In the genomic region with DNA sequence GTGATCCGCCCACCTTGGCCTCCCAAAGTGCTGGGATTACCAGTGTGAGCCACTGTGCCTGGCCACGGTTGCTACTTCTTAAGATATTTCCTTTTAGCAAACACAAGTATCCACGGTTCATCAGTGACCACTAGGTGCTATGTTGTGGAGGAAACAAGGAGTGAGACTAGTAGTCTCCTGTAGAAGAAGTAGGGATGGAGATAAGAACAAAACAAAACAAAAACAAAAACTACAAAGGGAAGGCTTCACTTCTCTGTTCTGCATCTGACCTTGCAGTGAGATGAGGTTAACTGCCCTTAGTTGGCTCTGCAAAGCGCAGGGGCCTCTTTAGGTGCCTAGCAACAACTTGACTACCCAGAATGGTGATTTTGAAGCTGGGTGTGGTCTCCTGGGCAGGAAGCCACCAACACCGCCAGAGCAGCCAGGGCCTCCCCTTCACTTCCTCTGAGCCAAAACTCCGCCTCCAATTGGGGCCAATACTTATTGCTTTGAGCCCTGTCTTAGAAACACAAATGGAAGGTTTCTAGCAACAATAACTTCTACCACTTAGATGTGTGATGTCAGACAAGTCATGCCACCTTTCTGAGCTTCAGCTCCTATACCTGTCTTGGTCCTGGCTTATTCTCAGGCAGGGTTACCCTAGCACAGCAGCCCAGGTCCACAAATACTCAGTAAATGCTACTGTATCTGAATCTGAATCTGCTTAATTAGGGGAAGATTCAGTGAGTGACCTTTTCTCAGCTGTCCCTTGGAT, we compare ENCODE assay signal across 7 cellular contexts. TPM values are rescaled to one million over a fixed set of nuclear protein-coding genes. Genes with fewer than 3 reads are reported as not detected.
A peak's percentile ranks its signal among the peaks of the same experiment; 100 is the strongest.
DNase-seq lines count a peak whose midpoint lies in the region; ATAC-seq and TF ChIP-seq lines count a peak whose summit lies in the region.

No MANE protein-coding gene starts in this region.

- no peaks in the 10 kb centered on the region for H3K27me3 ChIP-seq in effector memory CD4-positive, alpha-beta T cell (replicated peaks; ENCODE audit: control insufficient read depth, insufficient read depth, low read length, poor library complexity, severe bottlenecking)
- H3K27me3 ChIP-seq in thyroid gland = no peaks in the 10 kb centered on the region

- peak overlapping the region; percentile 26 to 87 (median 71) for H3K27ac Mint-ChIP-seq in nephron

- peaks cover 37% of the 10 kb centered on the region for H3K4me1 Mint-ChIP-seq in nephron

- peaks cover 53% of the 10 kb centered on the region for H3K4me1 ChIP-seq in effector memory CD4-positive, alpha-beta T cell (ENCODE audit: control insufficient read depth, insufficient read depth, low read length, poor library complexity, severe bottlenecking)
- H3K4me1 ChIP-seq in thyroid gland = peaks cover 0 to 17% of the 10 kb centered on the region in 2 donors

- H3K9me3 ChIP-seq in effector memory CD4-positive, alpha-beta T cell (ENCODE audit: control insufficient read depth, low read length) = no peaks in the 10 kb centered on the region
- no peaks in the 10 kb centered on the region for H3K9me3 ChIP-seq in thyroid gland

- WGBS in thyroid gland, 2 donors = 20 to 28% methylated on average over 6 of the region's 6 CpGs

- TF ChIP-seq POLR2A in thyroid gland (IDR thresholded peaks at IDR 0.05) = no peak

- peak overlapping the region; percentile 93 for H3K27ac ChIP-seq in effector memory CD4-positive, alpha-beta T cell (ENCODE audit: insufficient read depth, low read length, poor library complexity, severe bottlenecking)
- H3K27ac ChIP-seq in thyroid gland = peak overlapping the region; percentile 13 to 55 (median 42)

- TF ChIP-seq CTCF in nephron (IDR thresholded peaks at IDR 0.05; ENCODE audit: unreplicated experiment in 3 of 3) = no peak
- TF ChIP-seq CTCF in thyroid gland (IDR thresholded peaks at IDR 0.05) = peak in 1 of 6 experiments; percentile 21

- no peak overlapping the region for H3K4me3 Mint-ChIP-seq in nephron

- no peaks in the 10 kb centered on the region for H3K27me3 Mint-ChIP-seq in nephron (ENCODE audit: low read depth)

- no peaks in the 10 kb centered on the region for H3K36me3 ChIP-seq in effector memory CD4-positive, alpha-beta T cell (ENCODE audit: control insufficient read depth, insufficient read depth, low read length)
- H3K36me3 ChIP-seq in thyroid gland = no peaks in the 10 kb centered on the region

- H3K9me3 Mint-ChIP-seq in nephron = no peaks in the 10 kb centered on the region

- intact Hi-C loops in thyroid gland (cut with DNase I) = no loop called here

- ATAC-seq in GM18520 (IDR thresholded peaks at IDR 0.05; ENCODE audit: unreplicated experiment) = peak; percentile 87
- peak; percentile 96 for ATAC-seq in HG02870 (IDR thresholded peaks at IDR 0.05; ENCODE audit: unreplicated experiment)

- DNase-seq in NCI-H2196 treated with DMSO at 0.1 percent for 48 hours (lab: John Stamatoyannopoulos, UW; ENCODE audit: unreplicated experiment) (peak; percentile 74), thyroid gland (peak; percentile 88 to 89)
- peak; percentile 79 to 82 for DNase-seq in activated CD4-positive, alpha-beta T cell treated with anti-CD3 and anti-CD28 coated beads for 4 hours
- peak; percentile 86 to 90 (median 87) for DNase-seq in effector memory CD4-positive, alpha-beta T cell

- H3K4me3 ChIP-seq in effector memory CD4-positive, alpha-beta T cell (ENCODE audit: insufficient read depth, low read depth, low read length, poor library complexity, severe bottlenecking) = peak overlapping the region; percentile 3
- no peak overlapping the region for H3K4me3 ChIP-seq in thyroid gland (replicated peaks in 1 of 3)

- H3K36me3 Mint-ChIP-seq in nephron (ENCODE audit: low read depth) = no peaks in the 10 kb centered on the region

RNA-seq across cellular contexts. Expression of a gene that starts 12.7 kb away (rescaled TPM):
- 100 to 1,000 TPM; 228 to 244 (median 240) TPM for total RNA-seq in thyroid gland

RNA-seq across cellular contexts. Expression of a gene that starts 38.3 kb away (rescaled TPM):
- not detected for total RNA-seq in thyroid gland
